28 cellular contexts compared by ENCODE assay signal in genomic region chr4:18938343-18939109, GRCh38.
DNase-seq lines count a peak whose midpoint lies in the region; ATAC-seq lines count a peak whose summit lies in the region.
"Had no signal": no experiment of that assay in that cellular context is flagged by ENCODE, and none has a peak within 500 bp of the region (broad histone marks: within the 10 kb centered on the region; RNA-seq: fewer than 3 reads in every experiment).

No MANE protein-coding gene starts in this region.

- no CpG with 5 or more reads among the region's 3 CpGs for whole genome bisulfite sequencing in mesendoderm (ENCODE audit: extremely low coverage, insufficient coverage, low lambda C conversion rate)

- H2BK120ac ChIP-seq in mesendoderm (ENCODE audit: low read depth, low read length) = no peak overlapping the region

- H3K4me1 Mint-ChIP-seq in activated CD4-positive, alpha-beta T cell treated with anti-CD3 and anti-CD28 coated beads, Interleukin-2, amount 10 ng/mL, durations not matched to agents 7 days and 5 days = no peaks in the 10 kb centered on the region
- H3K4me1 Mint-ChIP-seq: CD4-positive, alpha-beta memory T cell had no signal

- no peak overlapping the region for H2AK5ac ChIP-seq in mesendoderm (ENCODE audit: low read length)

- no peak overlapping the region for H3K27ac Mint-ChIP-seq in activated CD4-positive, alpha-beta T cell treated with anti-CD3 and anti-CD28 coated beads, Interleukin-2, amount 10 ng/mL, durations not matched to agents 7 days and 5 days
- H3K27ac Mint-ChIP-seq: activated naive CD8-positive, alpha-beta T cell; CD4-positive, alpha-beta memory T cell had no signal

- H4K8ac ChIP-seq in mesendoderm (ENCODE audit: low read depth, low read length) = no peak overlapping the region

- peaks cover 9% of the 10 kb centered on the region for H3K9me3 Mint-ChIP-seq in activated CD4-positive, alpha-beta T cell treated with anti-CD3 and anti-CD28 coated beads, Interleukin-2, amount 10 ng/mL, durations not matched to agents 7 days and 5 days
- H3K9me3 Mint-ChIP-seq: brain had no signal

- no peak overlapping the region for H3K4me3 Mint-ChIP-seq in activated CD4-positive, alpha-beta T cell treated with anti-CD3 and anti-CD28 coated beads, Interleukin-2, amount 10 ng/mL, durations not matched to agents 7 days and 5 days
- H3K4me3 Mint-ChIP-seq: activated naive CD8-positive, alpha-beta T cell; brain; CD4-positive, alpha-beta memory T cell had no signal

- H3K36me3 ChIP-seq in mesendoderm (ENCODE audit: control insufficient read depth, insufficient read depth, low read length) = no peaks in the 10 kb centered on the region
- H3K36me3 ChIP-seq: gastrocnemius medialis, stomach, tibial nerve had no signal

- H3K4me3 ChIP-seq in mesendoderm (ENCODE audit: low read length) = no peak overlapping the region
- H3K4me3 ChIP-seq: gastrocnemius medialis, mucosa of descending colon, stomach, tibial nerve had no signal

- no peaks in the 10 kb centered on the region for H3K79me2 ChIP-seq in mesendoderm (ENCODE audit: control insufficient read depth, insufficient read depth, low read length)

- H3K4me2 ChIP-seq in mesendoderm (ENCODE audit: low read length) = no peak overlapping the region

- H3K9ac ChIP-seq in mesendoderm (ENCODE audit: low read length) = no peak overlapping the region

- no peak overlapping the region for H4K5ac ChIP-seq in mesendoderm (ENCODE audit: low read length)

- CTCF ChIA-PET in activated CD4-positive, alpha-beta T cell treated with anti-CD3 and anti-CD28 coated beads, Interleukin-2, amount 10 ng/mL, durations not matched to agents 7 days and 5 days (lab: Charles Lee) = no interaction called here

- H3K56ac ChIP-seq in mesendoderm (ENCODE audit: low read length) = no peak overlapping the region

- H3K27ac ChIP-seq in mesendoderm (ENCODE audit: low read depth, low read length) = no peak overlapping the region
- H3K27ac ChIP-seq: 22Rv1, gastrocnemius medialis, stomach, tibial nerve had no signal

- H2BK5ac ChIP-seq in mesendoderm (ENCODE audit: low read length) = no peak overlapping the region

- no peaks in the 10 kb centered on the region for H3K79me1 ChIP-seq in mesendoderm (ENCODE audit: low read length)

- no peaks in the 10 kb centered on the region for H3K27me3 ChIP-seq in mesendoderm (ENCODE audit: insufficient read depth, low read length, poor library complexity)
- H3K27me3 ChIP-seq: gastrocnemius medialis, stomach, tibial nerve had no signal

- no peak overlapping the region for H3K4ac ChIP-seq in mesendoderm (ENCODE audit: low read depth, low read length)

- H3K23ac ChIP-seq in mesendoderm (ENCODE audit: low read length) = no peak overlapping the region

- H3K18ac ChIP-seq in mesendoderm (ENCODE audit: low read length) = peak overlapping the region; percentile 28

- H3K27me3 Mint-ChIP-seq in activated CD4-positive, alpha-beta T cell treated with anti-CD3 and anti-CD28 coated beads, Interleukin-2, amount 10 ng/mL, durations not matched to agents 7 days and 5 days = no peaks in the 10 kb centered on the region
- H3K27me3 Mint-ChIP-seq: activated naive CD8-positive, alpha-beta T cell; brain; CD4-positive, alpha-beta memory T cell had no signal

- no peaks in the 10 kb centered on the region for H3K36me3 Mint-ChIP-seq in activated CD4-positive, alpha-beta T cell treated with anti-CD3 and anti-CD28 coated beads, Interleukin-2, amount 10 ng/mL, durations not matched to agents 7 days and 5 days (ENCODE audit: low read depth)
- H3K36me3 Mint-ChIP-seq: activated naive CD8-positive, alpha-beta T cell; brain; CD4-positive, alpha-beta memory T cell had no signal

- POLR2A ChIA-PET in activated CD4-positive, alpha-beta T cell treated with anti-CD3 and anti-CD28 coated beads, Interleukin-2, amount 10 ng/mL, durations not matched to agents 7 days and 5 days (lab: Charles Lee) = no interaction called here

- DNase-seq in NCI-H2171 treated with DMSO at 0.1 percent for 48 hours (lab: John Stamatoyannopoulos, UW) = peak; percentile 13
- no peak for DNase-seq in NCI-H2171 (lab: John Stamatoyannopoulos, UW)
- DNase-seq in astrocyte of the hippocampus (ENCODE audit: low read depth, low spot score) = peak; percentile 27
- peak; percentile 22 for DNase-seq in mesendoderm
- no peak for DNase-seq in activated CD4-positive, alpha-beta T cell treated with anti-CD3 and anti-CD28 coated beads, Interleukin-2, amount 10 ng/mL, durations not matched to agents 7 days and 5 days
- DNase-seq in HT-29 (ENCODE audit: low spot score) = no peak
- DNase-seq: activated CD4-positive, alpha-beta T cell treated with anti-CD3 and anti-CD28 coated beads, Interleukin-2, amount 50 U/mL, for 4 hours; activated CD8-positive, alpha-beta memory T cell treated with anti-CD3 and anti-CD28 coated beads, Interleukin-2, amount 50 U/mL, for 4 hours; CD4-positive, alpha-beta memory T cell; DMS 273 treated with DMSO at 0.1 percent for 48 hours; effector memory CD4-positive, alpha-beta T cell; gastrocnemius medialis; GOT3; hypothalamus; KG1; MM.1S; mucosa of descending colon; NCI-H1436 treated with DMSO at 0.1 percent for 48 hours; OCI-M1; stomach had no signal

- no peak overlapping the region for H2BK15ac ChIP-seq in mesendoderm (replicated peaks; ENCODE audit: low read depth)

- no peaks in the 10 kb centered on the region for H3K4me1 ChIP-seq in mesendoderm (ENCODE audit: control insufficient read depth, low read depth, low read length)
- H3K4me1 ChIP-seq: gastrocnemius medialis, tibial nerve had no signal

- no peak for ATAC-seq in GM21529 (IDR thresholded peaks at IDR 0.05; ENCODE audit: unreplicated experiment)
- ATAC-seq in GM18517 (IDR thresholded peaks at IDR 0.05; ENCODE audit: unreplicated experiment) = no peak
- ATAC-seq: esophagus mucosa, gastrocnemius medialis, mucosa of descending colon, Right ventricle myocardium inferior had no signal

Comparison
In these comparisons a context has a peak if more than half of its experiments do, and no peak if none do; other contexts are left out.
1. DNase-seq: peak in NCI-H2171 treated with DMSO at 0.1 percent for 48 hours (single experiment), astrocyte of the hippocampus (single experiment) and mesendoderm (single experiment); none in NCI-H2171 (single experiment), activated CD4-positive, alpha-beta T cell treated with anti-CD3 and anti-CD28 coated beads, Interleukin-2, amount 10 ng/mL, durations not matched to agents 7 days and 5 days (single experiment) and HT-29 (single experiment).